ENCODE assay signal across 12 cellular contexts in the genomic region with DNA sequence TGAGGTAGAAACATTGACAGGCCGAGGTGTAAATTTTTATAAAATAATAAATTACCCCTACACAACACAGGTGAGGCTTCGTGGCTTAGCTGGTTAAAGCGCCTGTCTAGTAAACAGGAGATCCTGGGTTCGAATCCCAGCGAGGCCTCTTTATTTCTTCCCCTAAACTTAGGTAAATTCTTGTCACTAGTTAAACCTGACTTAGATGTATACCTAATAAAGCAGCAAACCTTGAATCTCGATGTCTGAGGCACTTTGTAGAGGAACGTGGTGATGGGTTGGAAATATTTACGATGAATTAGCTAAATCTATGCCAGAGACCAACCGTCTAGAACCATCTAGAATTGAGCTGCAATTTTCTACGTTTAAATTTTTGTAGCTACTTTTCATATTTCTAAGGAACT.
A peak's percentile ranks its signal among the peaks of the same experiment; 100 is the strongest.
DNase-seq lines count a peak whose midpoint lies in the region; ATAC-seq and TF ChIP-seq lines count a peak whose summit lies in the region.
"Had no signal": no experiment of that assay in that cellular context is flagged by ENCODE, and none has a peak within 500 bp of the region (broad histone marks: within the 10 kb centered on the region; RNA-seq: fewer than 3 reads in every experiment).

No MANE protein-coding gene starts in this region.

- no peaks in the 10 kb centered on the region for H3K79me2 ChIP-seq in HCT116 (ENCODE audit: insufficient read depth, low read length)
- no peaks in the 10 kb centered on the region for H3K79me2 ChIP-seq in trophoblast cell (ENCODE audit: control insufficient read depth, insufficient read depth, low read length, poor library complexity)

- H4K12ac ChIP-seq in trophoblast cell (ENCODE audit: low read depth, low read length) = no peak overlapping the region

- no peaks in the 10 kb centered on the region for H3K9me2 ChIP-seq in HCT116 (ENCODE audit: insufficient read depth)

- no peaks in the 10 kb centered on the region for H3K79me1 ChIP-seq in trophoblast cell (ENCODE audit: low read length)

- H3K4ac ChIP-seq in trophoblast cell (ENCODE audit: low read depth, low read length) = no peak overlapping the region

- H3K9me3 ChIP-seq in HCT116 (ENCODE audit: control insufficient read depth in 1 of 2, insufficient read depth in 1 of 2, low read depth in 1 of 2, low read length in 2 of 2) = no peaks in the 10 kb centered on the region
- H3K9me3 ChIP-seq in stomach = peaks cover 0 to 5% (median 0%) of the 10 kb centered on the region in 4 donors
- no peaks in the 10 kb centered on the region for H3K9me3 ChIP-seq in trophoblast cell (ENCODE audit: insufficient read depth, low read depth, low read length)
- H3K9me3 ChIP-seq: spleen, upper lobe of left lung had no signal

- H3K4me2 ChIP-seq in HCT116 (ENCODE audit: low read length) = no peak overlapping the region
- H3K4me2 ChIP-seq in trophoblast cell (ENCODE audit: low read length) = no peak overlapping the region

- H3K9ac ChIP-seq in HCT116 (ENCODE audit: low read length) = no peak overlapping the region
- no peak overlapping the region for H3K9ac ChIP-seq in trophoblast cell (ENCODE audit: low read length)

- no peak overlapping the region for H2BK5ac ChIP-seq in trophoblast cell (ENCODE audit: low read depth, low read length, poor library complexity)

- H2AFZ ChIP-seq in HCT116 (ENCODE audit: low read depth, low read length, poor library complexity, severe bottlenecking) (peak overlapping the region; percentile 10), trophoblast cell (ENCODE audit: insufficient read depth, low read length, poor library complexity) (no peak overlapping the region)

- peak; percentile 97 for ATAC-seq in HCT116

- no peak overlapping the region for H2BK12ac ChIP-seq in trophoblast cell (ENCODE audit: low read length)

- no peaks in the 10 kb centered on the region for H3K27me3 ChIP-seq in HCT116 (ENCODE audit: insufficient read depth, low read length)
- H3K27me3 ChIP-seq in stomach = peaks cover 0 to 43% (median 14%) of the 10 kb centered on the region in 3 donors
- no peaks in the 10 kb centered on the region for H3K27me3 ChIP-seq in trophoblast cell (ENCODE audit: insufficient read depth, low read length)
- H3K27me3 ChIP-seq: upper lobe of left lung had no signal

- TF ChIP-seq CTCF in HCT116 (IDR thresholded peaks at IDR 0.05 in 2 of 3, conservative IDR thresholded peaks at IDR 0.05 in 1 of 3; ENCODE audit: borderline replicate concordance in 1 of 3, insufficient read depth in 1 of 3, low read depth in 2 of 3, low read length in 2 of 3) (no peak), epithelial cell of esophagus (IDR thresholded peaks at IDR 0.05; ENCODE audit: insufficient read depth, low read depth, low read length, missing control alignments) (no peak), stomach (IDR thresholded peaks at IDR 0.05) (no peak)

- H3K18ac ChIP-seq in trophoblast cell (ENCODE audit: low read length) = no peak overlapping the region

- no peak overlapping the region for H4K91ac ChIP-seq in trophoblast cell (ENCODE audit: low read depth, low read length)

- TF ChIP-seq RAD21 in HCT116 (IDR thresholded peaks at IDR 0.05; ENCODE audit: low read depth) = no peak

- H3K23ac ChIP-seq in trophoblast cell (ENCODE audit: low read length) = no peak overlapping the region

- H3K4me1 ChIP-seq in HCT116 (ENCODE audit: control insufficient read depth in 1 of 2, insufficient read depth in 2 of 2, low read length in 2 of 2) = peaks cover 6 to 11% of the 10 kb centered on the region in 2 experiments
- H3K4me1 ChIP-seq in stomach = no peaks in the 10 kb centered on the region
- H3K4me1 ChIP-seq in trophoblast cell (ENCODE audit: control insufficient read depth in 1 of 2, insufficient read depth in 2 of 2, low read length in 2 of 2) = no peaks in the 10 kb centered on the region
- H3K4me1 ChIP-seq: spleen, upper lobe of left lung had no signal

- TF ChIP-seq EP300 in stomach (IDR thresholded peaks at IDR 0.05) = no peak

- no peaks in the 10 kb centered on the region for H3K36me3 ChIP-seq in HCT116 (ENCODE audit: control insufficient read depth in 1 of 2, insufficient read depth in 2 of 2, low read length in 2 of 2)
- no peaks in the 10 kb centered on the region for H3K36me3 ChIP-seq in stomach
- H3K36me3 ChIP-seq in trophoblast cell (ENCODE audit: control insufficient read depth in 1 of 2, insufficient read depth in 2 of 2, low read length in 2 of 2) = no peaks in the 10 kb centered on the region
- H3K36me3 ChIP-seq: spleen, upper lobe of left lung had no signal

- H3K27ac ChIP-seq in HCT116 (ENCODE audit: low read depth, low read length) (no peak overlapping the region), stomach (no peak overlapping the region), trophoblast cell (ENCODE audit: low read depth, low read length) (no peak overlapping the region)
- H3K27ac ChIP-seq: 22Rv1, spleen, upper lobe of left lung had no signal

- H3K4me3 ChIP-seq in HCT116 (replicated peaks in 1 of 2; ENCODE audit: low read depth in 1 of 2, low read length in 2 of 2) (no peak overlapping the region), epithelial cell of esophagus (ENCODE audit: low read length) (no peak overlapping the region), stomach (no peak overlapping the region), trophoblast cell (ENCODE audit: low read depth, low read length) (no peak overlapping the region)
- H3K4me3 ChIP-seq: spleen, upper lobe of left lung had no signal

- no peak overlapping the region for H4K8ac ChIP-seq in trophoblast cell (ENCODE audit: low read depth, low read length)

- no TSS peak for BruUV-seq in HCT116 (replicated peaks; lab: Mats Ljungman, UMichigan)

- H2AK5ac ChIP-seq in trophoblast cell (ENCODE audit: low read length) = no peak overlapping the region

- POLR2A ChIA-PET in HCT116 (lab: Charles Lee) = no interaction called here

- H3K14ac ChIP-seq in trophoblast cell (ENCODE audit: low read length) = no peak overlapping the region

- TF ChIP-seq POLR2A in HCT116 (IDR thresholded peaks at IDR 0.05; ENCODE audit: borderline replicate concordance, extremely low read depth, insufficient read depth, insufficient read length) (no peak), stomach (IDR thresholded peaks at IDR 0.05) (no peak)

- CTCF ChIA-PET in HCT116 (lab: Charles Lee) = interaction anchor here (0.5 to 1.6 kb wide), 2 partner anchors 25 to 165 kb away, joined by 3 to 8 read pairs; no protein-coding TSS in a partner anchor

- no peak overlapping the region for H2BK120ac ChIP-seq in trophoblast cell (ENCODE audit: insufficient read depth, low read length, poor library complexity)

- WGBS in stomach, 5 donors = 55 to 62% (median 60%) methylated on average over 10 of the region's 10 CpGs
- no CpG with 5 or more reads among the region's 10 CpGs for WGBS in trophoblast cell (ENCODE audit: extremely low coverage, insufficient coverage, insufficient read length)

- intact Hi-C loops in HCT116 (cut with micrococcal nuclease) (no loop called here), stomach (cut with DNase I; ENCODE audit: low total_unique reads) (no loop called here)

- peak; percentile 27 for DNase-seq in DMS53 (lab: John Stamatoyannopoulos, UW)
- DNase-seq in DMS53 treated with DMSO at 0.1 percent for 48 hours (lab: John Stamatoyannopoulos, UW; ENCODE audit: unreplicated experiment) = no peak
- peak; percentile 44 for DNase-seq in HCT116 (ENCODE audit: low read depth, low spot score)
- DNase-seq in OCI-M1 (lab: John Stamatoyannopoulos, UW) = peak; percentile 68
- peak; percentile 55 for DNase-seq in epithelial cell of esophagus (ENCODE audit: low read depth)
- DNase-seq in hypothalamus (lab: John Stamatoyannopoulos, UW) = no peak
- DNase-seq in stomach = no peak
- no peak for DNase-seq in trophoblast cell
- DNase-seq: NCI-H2081 treated with DMSO at 0.1 percent for 48 hours, spleen, upper lobe of left lung had no signal

- no peaks in the 10 kb centered on the region for H4K20me1 ChIP-seq in HCT116 (ENCODE audit: insufficient read depth)

- RAD21 ChIA-PET in HCT116 (lab: Charles Lee; ENCODE audit: low non-redundant PET in 1 of 2, low total read pairs in 2 of 2, uncharacterized antibody in 2 of 2, unreplicated experiment in 2 of 2) = interaction anchor here in 1 of 2 experiments (0.6 kb wide), 1 partner anchor 109 kb away, joined by 3 read pairs; no protein-coding TSS in a partner anchor

TF ChIP-seq in HCT116, 20 proteins besides CTCF, POLR2A, EP300 and RAD21 (continues in another document):
- peak; percentile 80; the same call in 1 of the 2 replicates for TF ChIP-seq CBX3 (IDR thresholded peaks at IDR 0.05; ENCODE audit: low read depth)
- TF ChIP-seq ELF1 (IDR thresholded peaks at IDR 0.05; ENCODE audit: borderline replicate concordance, low read depth) = no peak
- TF ChIP-seq, protein P1, sequence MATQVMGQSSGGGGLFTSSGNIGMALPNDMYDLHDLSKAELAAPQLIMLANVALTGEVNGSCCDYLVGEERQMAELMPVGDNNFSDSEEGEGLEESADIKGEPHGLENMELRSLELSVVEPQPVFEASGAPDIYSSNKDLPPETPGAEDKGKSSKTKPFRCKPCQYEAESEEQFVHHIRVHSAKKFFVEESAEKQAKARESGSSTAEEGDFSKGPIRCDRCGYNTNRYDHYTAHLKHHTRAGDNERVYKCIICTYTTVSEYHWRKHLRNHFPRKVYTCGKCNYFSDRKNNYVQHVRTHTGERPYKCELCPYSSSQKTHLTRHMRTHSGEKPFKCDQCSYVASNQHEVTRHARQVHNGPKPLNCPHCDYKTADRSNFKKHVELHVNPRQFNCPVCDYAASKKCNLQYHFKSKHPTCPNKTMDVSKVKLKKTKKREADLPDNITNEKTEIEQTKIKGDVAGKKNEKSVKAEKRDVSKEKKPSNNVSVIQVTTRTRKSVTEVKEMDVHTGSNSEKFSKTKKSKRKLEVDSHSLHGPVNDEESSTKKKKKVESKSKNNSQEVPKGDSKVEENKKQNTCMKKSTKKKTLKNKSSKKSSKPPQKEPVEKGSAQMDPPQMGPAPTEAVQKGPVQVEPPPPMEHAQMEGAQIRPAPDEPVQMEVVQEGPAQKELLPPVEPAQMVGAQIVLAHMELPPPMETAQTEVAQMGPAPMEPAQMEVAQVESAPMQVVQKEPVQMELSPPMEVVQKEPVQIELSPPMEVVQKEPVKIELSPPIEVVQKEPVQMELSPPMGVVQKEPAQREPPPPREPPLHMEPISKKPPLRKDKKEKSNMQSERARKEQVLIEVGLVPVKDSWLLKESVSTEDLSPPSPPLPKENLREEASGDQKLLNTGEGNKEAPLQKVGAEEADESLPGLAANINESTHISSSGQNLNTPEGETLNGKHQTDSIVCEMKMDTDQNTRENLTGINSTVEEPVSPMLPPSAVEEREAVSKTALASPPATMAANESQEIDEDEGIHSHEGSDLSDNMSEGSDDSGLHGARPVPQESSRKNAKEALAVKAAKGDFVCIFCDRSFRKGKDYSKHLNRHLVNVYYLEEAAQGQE (IDR thresholded peaks at IDR 0.05; ENCODE audit: low read depth) = no peak
- no peak for TF ChIP-seq EZH2phosphoT487 (IDR thresholded peaks at IDR 0.05; ENCODE audit: borderline replicate concordance)

Comparison
In these comparisons a context has a peak if more than half of its experiments do, and no peak if none do; other contexts are left out.
1. DNase-seq: peak in DMS53 (single experiment), HCT116 (single experiment), OCI-M1 (single experiment) and epithelial cell of esophagus (single experiment); none in DMS53 treated with DMSO at 0.1 percent for 48 hours (single experiment), hypothalamus (0 of 51), stomach (single experiment) and trophoblast cell (0 of 2).